9 cellular contexts compared by ENCODE assay signal in the genomic region with DNA sequence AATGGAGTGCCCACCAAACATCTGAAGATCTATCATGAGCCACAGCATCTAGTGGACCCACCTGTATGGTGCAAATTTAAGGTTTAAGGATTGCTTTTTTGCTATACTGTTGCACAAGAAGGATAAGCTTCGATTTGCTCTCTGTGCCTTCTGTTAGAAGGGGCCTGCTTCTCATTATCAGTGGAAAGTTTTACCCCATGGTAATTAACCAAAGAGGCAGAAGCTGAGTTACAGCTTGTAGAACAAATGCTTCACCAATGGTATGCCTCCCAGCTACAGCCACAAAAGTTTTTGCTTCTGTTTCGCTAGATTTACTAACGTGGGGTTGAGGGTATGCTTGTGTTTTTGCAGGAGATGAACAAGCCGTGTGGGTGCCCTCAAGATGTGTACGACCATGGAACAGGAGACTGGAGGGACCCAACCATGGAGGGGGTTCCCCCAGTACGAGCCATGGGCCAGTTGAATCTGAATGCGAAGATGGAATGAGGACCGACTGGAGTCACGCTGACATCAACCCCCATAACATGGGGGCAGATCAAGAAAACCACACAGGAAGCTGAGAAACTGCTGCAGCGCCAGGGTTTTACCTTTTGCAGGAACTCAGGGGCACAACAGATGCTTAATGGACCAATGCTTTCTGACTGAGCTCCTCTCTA. TPM values are rescaled to one million over a fixed set of nuclear protein-coding genes. Genes with fewer than 3 reads are reported as not detected.
A peak's percentile ranks its signal among the peaks of the same experiment; 100 is the strongest.
DNase-seq lines count a peak whose midpoint lies in the region; ATAC-seq and TF ChIP-seq lines count a peak whose summit lies in the region.
"Had no signal": no experiment of that assay in that cellular context is flagged by ENCODE, and none has a peak within 500 bp of the region (broad histone marks: within the 10 kb centered on the region; RNA-seq: fewer than 3 reads in every experiment).

No MANE protein-coding gene starts in this region.

- no peak overlapping the region for H3K4me2 ChIP-seq in Karpas-422 (ENCODE audit: low read depth, low read length, poor library complexity, severe bottlenecking)

- no peaks in the 10 kb centered on the region for H3K9me2 ChIP-seq in Karpas-422 (replicated peaks; ENCODE audit: insufficient read depth, low read length)

- H3K27ac ChIP-seq in effector memory CD4-positive, alpha-beta T cell (ENCODE audit: insufficient read depth, low read length, poor library complexity, severe bottlenecking): no peak overlapping the region
- no peak overlapping the region for H3K27ac ChIP-seq in Karpas-422 (ENCODE audit: low read length)

- TF ChIP-seq CTCF in foreskin fibroblast (IDR thresholded peaks at IDR 0.05; ENCODE audit: low read depth, low read length): no peak

- in situ Hi-C loops in KBM-7 (cut with MboI; ENCODE audit: low pct_unique_long_range_greater_than_20kb, low sequenced_read_pairs): no loop called here

- no peak overlapping the region for H3K9ac ChIP-seq in Karpas-422 (ENCODE audit: low read length)

- H3K4me3 ChIP-seq in effector memory CD4-positive, alpha-beta T cell (ENCODE audit: insufficient read depth, low read depth, low read length, poor library complexity, severe bottlenecking): peak overlapping the region; percentile 41
- no peak overlapping the region for H3K4me3 ChIP-seq in Karpas-422 (ENCODE audit: low read length)
- H3K4me3 ChIP-seq in foreskin fibroblast (ENCODE audit: low read depth in 1 of 2, low read length in 2 of 2): no peak overlapping the region
- H3K4me3 ChIP-seq: MG63 had no signal

- H3K27me3 ChIP-seq in effector memory CD4-positive, alpha-beta T cell (replicated peaks; ENCODE audit: control insufficient read depth, insufficient read depth, low read length, poor library complexity, severe bottlenecking): no peaks in the 10 kb centered on the region
- no peaks in the 10 kb centered on the region for H3K27me3 ChIP-seq in Karpas-422 (ENCODE audit: low read length)

- H2AFZ ChIP-seq in Karpas-422 (ENCODE audit: low read length): no peak overlapping the region

- no peaks in the 10 kb centered on the region for H4K20me1 ChIP-seq in Karpas-422 (ENCODE audit: insufficient read depth, low read depth, low read length)

- no peaks in the 10 kb centered on the region for H3K36me3 ChIP-seq in effector memory CD4-positive, alpha-beta T cell (ENCODE audit: control insufficient read depth, insufficient read depth, low read length)
- peaks cover 19% of the 10 kb centered on the region for H3K36me3 ChIP-seq in Karpas-422 (ENCODE audit: insufficient read depth, low read length)

- DNase-seq in KBM-7: peak; percentile 64
- peak; percentile 79 for DNase-seq in activated CD8-positive, alpha-beta memory T cell treated with anti-CD3 and anti-CD28 coated beads for 24 hours
- DNase-seq in effector memory CD4-positive, alpha-beta T cell: peak in 2 of 3 donors; percentile 16 to 22
- DNase-seq in stimulated activated CD8-positive, alpha-beta memory T cell treated with anti-CD3 and anti-CD28 coated beads, Interleukin-12 subunit alpha, Interleukin-12 subunit beta, amount 100 ng/mL, for 1 hour (ENCODE audit: low read depth): peak; percentile 21
- no peak for DNase-seq in NK-92 (lab: John Stamatoyannopoulos, UW; ENCODE audit: unreplicated experiment)
- DNase-seq in Karpas-422: no peak
- no peak for DNase-seq in foreskin fibroblast
- DNase-seq: MG63 had no signal

- no peaks in the 10 kb centered on the region for H3K79me2 ChIP-seq in Karpas-422 (ENCODE audit: low read length)

- no peaks in the 10 kb centered on the region for H3K9me3 ChIP-seq in effector memory CD4-positive, alpha-beta T cell (ENCODE audit: control insufficient read depth, low read length)
- peaks cover 22% of the 10 kb centered on the region for H3K9me3 ChIP-seq in Karpas-422 (ENCODE audit: low read length)

- peaks cover 13% of the 10 kb centered on the region for H3K4me1 ChIP-seq in effector memory CD4-positive, alpha-beta T cell (ENCODE audit: control insufficient read depth, insufficient read depth, low read length, poor library complexity, severe bottlenecking)
- H3K4me1 ChIP-seq in Karpas-422 (ENCODE audit: low read length): no peaks in the 10 kb centered on the region

- ATAC-seq in HG03139 (IDR thresholded peaks at IDR 0.05; ENCODE audit: unreplicated experiment): no peak

RNA-seq across cellular contexts. Expression of a gene that starts 43.5 kb away (rescaled TPM):
- 27.5 and 33.8 TPM in 2 replicates for total RNA-seq in Karpas-422 (2014; rRNA removed; shearing (Covaris generic); ENCODE audit: low replicate concordance)

Comparison
In these comparisons a context has a peak if more than half of its experiments do, and no peak if none do; other contexts are left out.
1. DNase-seq: peak in KBM-7 (single experiment), activated CD8-positive, alpha-beta memory T cell treated with anti-CD3 and anti-CD28 coated beads for 24 hours (single experiment), effector memory CD4-positive, alpha-beta T cell (2 of 3) and stimulated activated CD8-positive, alpha-beta memory T cell treated with anti-CD3 and anti-CD28 coated beads, Interleukin-12 subunit alpha, Interleukin-12 subunit beta, amount 100 ng/mL, for 1 hour (single experiment); none in NK-92 (single experiment), Karpas-422 (single experiment) and foreskin fibroblast (0 of 2).